In genomic region chr6:3228791-3229565, GRCh38 we compare ENCODE assay signal across 8 cellular contexts. TPM values are rescaled to one million over a fixed set of nuclear protein-coding genes. Genes with fewer than 3 reads are reported as not detected.
DNase-seq lines count a peak whose midpoint lies in the region; ATAC-seq and TF ChIP-seq lines count a peak whose summit lies in the region.

No MANE protein-coding gene starts in this region.

- WGBS in thymus = 2% methylated on average over 62 of the region's 62 CpGs
- WGBS in body of pancreas, 2 donors = 18 to 22% methylated on average over 42 to 58 of the region's 62 CpGs

- H3K4me3 ChIP-seq in kidney epithelial cell (ENCODE audit: low read depth, low read length) = peak overlapping the region; percentile 9
- peak overlapping the region; percentile 33 for H3K4me3 ChIP-seq in thymus (ENCODE audit: low read length)
- no peak overlapping the region for H3K4me3 ChIP-seq in body of pancreas

- intact Hi-C loops in body of pancreas (cut with DNase I) = no loop called here

- no peak for ATAC-seq in body of pancreas
- ATAC-seq in HG03280 (IDR thresholded peaks at IDR 0.05; ENCODE audit: unreplicated experiment) = no peak

- H3K4me1 ChIP-seq in thymus (ENCODE audit: control insufficient read depth, insufficient read depth, low read length) (peaks cover 6% of the 10 kb centered on the region), body of pancreas (peaks cover 55% of the 10 kb centered on the region)

- no peak for TF ChIP-seq CTCF in kidney epithelial cell (IDR thresholded peaks at IDR 0.05; ENCODE audit: insufficient read depth, low read length, poor library complexity, severe bottlenecking)
- TF ChIP-seq CTCF in body of pancreas (IDR thresholded peaks at IDR 0.05) = no peak

- H3K27me3 ChIP-seq in kidney epithelial cell (ENCODE audit: control insufficient read depth, insufficient read depth, low read length) (peaks cover 22% of the 10 kb centered on the region), thymus (ENCODE audit: control insufficient read depth, insufficient read depth) (peaks cover 76% of the 10 kb centered on the region), body of pancreas (peaks cover 0 to 12% of the 10 kb centered on the region in 2 donors)

- H3K27ac ChIP-seq in thymus (ENCODE audit: low read depth) (no peak overlapping the region), body of pancreas (no peak overlapping the region)

- no peaks in the 10 kb centered on the region for H3K9me3 ChIP-seq in thymus (ENCODE audit: control insufficient read depth)
- H3K9me3 ChIP-seq in body of pancreas = no peaks in the 10 kb centered on the region

- H3K36me3 ChIP-seq in kidney epithelial cell (ENCODE audit: control insufficient read depth, insufficient read depth, low read length) = no peaks in the 10 kb centered on the region
- H3K36me3 ChIP-seq in thymus (ENCODE audit: control insufficient read depth, insufficient read depth) = no peaks in the 10 kb centered on the region
- no peaks in the 10 kb centered on the region for H3K36me3 ChIP-seq in body of pancreas (replicated peaks in 1 of 2; ENCODE audit: insufficient read depth in 1 of 2, low read depth in 2 of 2)

- no peak for TF ChIP-seq POLR2A in body of pancreas (IDR thresholded peaks at IDR 0.05)

- DNase-seq in DMS53 treated with DMSO at 0.1 percent for 48 hours (lab: John Stamatoyannopoulos, UW; ENCODE audit: unreplicated experiment) (peak; percentile 69), NCI-H2107 (lab: John Stamatoyannopoulos, UW) (peak; percentile 61), kidney epithelial cell (ENCODE audit: low read depth) (no peak), body of pancreas (no peak), germinal center (ENCODE audit: low spot score) (no peak)
- DNase-seq in activated T-cell treated with anti-CD3 and anti-CD28 coated beads, Interleukin-2, amount 50 U/mL, for 48 hours = peak; percentile 50 to 58

RNA-seq across cellular contexts. Expression of gene TUBB2B, which starts 1.5 kb away (rescaled TPM):
- 287 and 316 TPM in 2 replicates for total RNA-seq in kidney epithelial cell
- 4.3 TPM for polyA plus RNA-seq in thymus
- 10 to 100 TPM in 1 of 2 donors, 1 to 10 TPM in 1; 1.3 to 10.6 TPM for total RNA-seq in body of pancreas

RNA-seq across cellular contexts. Expression of gene PSMG4, which starts 29.8 kb away (rescaled TPM):
- 14.6 and 26.5 TPM in 2 replicates for total RNA-seq in kidney epithelial cell
- 24.9 TPM for polyA plus RNA-seq in thymus
- total RNA-seq in body of pancreas = 10 to 100 TPM; 10.9 to 11.2 TPM

Comparison
In these comparisons a context has a peak if more than half of its experiments do, and no peak if none do; other contexts are left out.
1. DNase-seq: peak in DMS53 treated with DMSO at 0.1 percent for 48 hours (single experiment), NCI-H2107 (single experiment) and activated T-cell treated with anti-CD3 and anti-CD28 coated beads, Interleukin-2, amount 50 U/mL, for 48 hours (2 of 2); none in kidney epithelial cell (single experiment), body of pancreas (0 of 4) and germinal center (single experiment).
2. H3K4me3 ChIP-seq: peak in kidney epithelial cell (single experiment) and thymus (single experiment); none in body of pancreas (0 of 2).
3. RNA of gene TUBB2B, which starts 1.5 kb away (total RNA-seq): 287 to 316 TPM in kidney epithelial cell; 1.3 to 10.6 TPM in body of pancreas; every median in the first group is over 10 times any median in the second.